8 cellular contexts compared by ENCODE assay signal in the genomic region with DNA sequence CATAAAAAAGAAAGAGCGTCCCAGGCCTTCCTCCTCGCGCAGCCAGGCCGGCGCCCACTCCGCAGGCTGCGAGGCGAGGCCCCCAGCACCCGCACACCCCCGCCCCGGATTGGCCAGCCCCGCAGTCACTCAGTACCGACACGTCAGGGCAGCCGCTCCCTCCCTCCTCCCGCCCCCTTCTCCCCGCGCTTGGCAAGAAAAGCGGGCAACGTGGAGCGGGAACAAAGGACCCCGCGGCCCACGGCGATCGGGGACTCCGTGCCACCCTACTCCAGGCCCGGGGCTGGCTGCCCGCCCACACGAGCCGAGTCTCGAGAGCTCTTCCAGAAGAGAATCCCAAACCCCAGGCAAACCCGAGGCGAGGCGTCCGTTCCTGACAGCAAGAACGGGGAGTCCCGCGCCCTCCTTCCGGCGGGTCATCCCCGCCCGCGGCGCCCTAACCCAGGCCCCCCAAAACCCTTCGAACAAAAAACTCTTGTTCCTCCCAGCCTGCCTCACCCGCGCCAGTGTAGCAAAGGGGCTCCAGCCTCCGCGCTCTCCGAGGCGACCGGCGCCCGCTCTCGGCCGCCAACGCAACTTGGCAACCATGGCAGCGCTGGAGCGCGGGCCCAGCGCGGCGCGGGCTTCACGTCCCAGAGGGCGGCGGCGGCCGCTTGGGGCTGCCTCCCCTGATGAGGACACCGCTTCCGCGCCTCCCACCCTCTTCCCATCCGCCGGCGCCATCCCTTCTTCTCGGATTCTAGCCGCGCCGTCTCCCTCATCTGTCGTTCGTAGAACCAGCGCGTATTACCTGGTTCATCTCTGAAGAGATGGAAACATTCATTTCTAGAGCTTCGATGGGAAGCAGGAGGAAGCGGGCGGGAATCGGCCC. TPM values are rescaled to one million over a fixed set of nuclear protein-coding genes. Genes with fewer than 3 reads are reported as not detected.
DNase-seq lines count a peak whose midpoint lies in the region; ATAC-seq and TF ChIP-seq lines count a peak whose summit lies in the region.

No MANE protein-coding gene starts in this region.

- WGBS in aorta, 2 donors: 0 to 1% methylated on average over 65 to 88 of the region's 88 CpGs

- H3K36me3 ChIP-seq in ascending aorta (no peaks in the 10 kb centered on the region), aorta (ENCODE audit: control insufficient read depth in 1 of 2, insufficient read depth in 2 of 2, low read length in 1 of 2) (no peaks in the 10 kb centered on the region)

- peaks cover 7% of the 10 kb centered on the region for H3K9me3 Mint-ChIP-seq in T-helper 2 cell treated with Interferon-gamma antibody and Interleukin-4, amounts not matched to agents 5 μg/mL and 100 μg/mL, for 36 hours

- no peak for TF ChIP-seq CTCF in GM13976 (IDR thresholded peaks at IDR 0.05; ENCODE audit: borderline replicate concordance, control extremely low read depth, extremely low read depth, insufficient read depth, missing control alignments)
- TF ChIP-seq CTCF in ascending aorta (IDR thresholded peaks at IDR 0.05): peak in 1 of 3 experiments; percentile 11

- H3K4me1 Mint-ChIP-seq in T-helper 2 cell treated with Interferon-gamma antibody and Interleukin-4, amounts not matched to agents 5 μg/mL and 100 μg/mL, for 36 hours (ENCODE audit: low read depth): peaks cover 56% of the 10 kb centered on the region

- intact Hi-C loops in ascending aorta (cut with DNase I) (loop anchor here (1.0 to 10.0 kb wide), 6 partner anchors 160 to 1844 kb away; partner anchors contain the start of genes EDEM3, ODR4, SMG7 and TPR), aorta (cut with DNase I) (loop anchor here in 1 of 2 donors (10.0 kb wide), 2 partner anchors 88 to 678 kb away; no protein-coding TSS in a partner anchor)

- peak; percentile 51 for ATAC-seq in HG02763 (IDR thresholded peaks at IDR 0.05; ENCODE audit: unreplicated experiment)
- ATAC-seq in aorta (ENCODE audit: low FRiP score): peak; percentile 93

- H3K36me3 Mint-ChIP-seq in T-helper 2 cell treated with Interferon-gamma antibody and Interleukin-4, amounts not matched to agents 5 μg/mL and 100 μg/mL, for 36 hours (ENCODE audit: low read depth): peaks cover 48% of the 10 kb centered on the region

- H3K4me3 ChIP-seq in ascending aorta (peak overlapping the region; percentile 87 to 98), aorta (ENCODE audit: low read length in 2 of 2) (peak overlapping the region; percentile 64 to 73)

- H3K4me1 ChIP-seq in ascending aorta: peaks cover 0 to 23% of the 10 kb centered on the region in 2 donors
- peaks cover 2 to 8% of the 10 kb centered on the region in 2 donors for H3K4me1 ChIP-seq in aorta (ENCODE audit: control insufficient read depth in 1 of 2, insufficient read depth in 2 of 2, low read length in 2 of 2)

- H3K27ac ChIP-seq in ascending aorta (peak overlapping the region; percentile 96 to 98), aorta (ENCODE audit: low read depth in 1 of 2, low read length in 2 of 2) (peak overlapping the region; percentile 54 to 61)

- H3K27me3 Mint-ChIP-seq in T-helper 2 cell treated with Interferon-gamma antibody and Interleukin-4, amounts not matched to agents 5 μg/mL and 100 μg/mL, for 36 hours (ENCODE audit: low read depth): no peaks in the 10 kb centered on the region

- H3K9me3 ChIP-seq in ascending aorta (no peaks in the 10 kb centered on the region), aorta (ENCODE audit: control insufficient read depth, low read length) (no peaks in the 10 kb centered on the region)

- in situ Hi-C loops in GM13976 (cut with MboI; ENCODE audit: low sequenced_read_pairs, unreplicated experiment): loop anchor here (10.0 kb wide), 1 partner anchor 358 kb away; no protein-coding TSS in a partner anchor

- DNase-seq in GM13976 (ENCODE audit: low spot score) (peak; percentile 88), NCI-H1417 (lab: John Stamatoyannopoulos, UW) (peak; percentile 90 to 96 (median 93)), ascending aorta (ENCODE audit: low spot score in 2 of 2) (peak; percentile 86 to 96), hepatic stellate cell (ENCODE audit: low spot score) (peak; percentile 88), renal cortical epithelial cell (ENCODE audit: low read depth) (peak; percentile 62), aorta (peak; percentile 97 to 99)
- DNase-seq in T-helper 2 cell treated with Interferon-gamma antibody and Interleukin-4, amounts not matched to agents 5 μg/mL and 100 μg/mL, for 36 hours (ENCODE audit: low spot score): peak; percentile 83

- peak overlapping the region; percentile 97 for H3K27ac Mint-ChIP-seq in T-helper 2 cell treated with Interferon-gamma antibody and Interleukin-4, amounts not matched to agents 5 μg/mL and 100 μg/mL, for 36 hours

- H3K27me3 ChIP-seq in ascending aorta (no peaks in the 10 kb centered on the region), aorta (ENCODE audit: control insufficient read depth in 1 of 2, insufficient read depth in 2 of 2, low read length in 1 of 2) (no peaks in the 10 kb centered on the region)

- peak overlapping the region; percentile 99 for H3K4me3 Mint-ChIP-seq in T-helper 2 cell treated with Interferon-gamma antibody and Interleukin-4, amounts not matched to agents 5 μg/mL and 100 μg/mL, for 36 hours

RNA-seq across cellular contexts. Expression of gene IVNS1ABP, which starts 0.6 kb away (rescaled TPM):
- total RNA-seq in ascending aorta: 61.0 TPM
- total RNA-seq in renal cortical epithelial cell: 130 and 565 TPM in 2 replicates
- total RNA-seq in aorta: 10 to 100 TPM; 84.8 to 93.8 TPM
- polyA plus RNA-seq in aorta: 10 to 100 TPM; 19.8 to 22.3 TPM

Comparison
In these comparisons a context has a peak if more than half of its experiments do, and no peak if none do; other contexts are left out.
1. Peak in every context shown above with its lines: DNase-seq, ATAC-seq, H3K4me3 ChIP-seq and H3K27ac ChIP-seq.